In genomic region chr11:71580057-71581003, GRCh38 we compare ENCODE assay signal across 8 cellular contexts. TPM values are rescaled to one million over a fixed set of nuclear protein-coding genes. Genes with fewer than 3 reads are reported as not detected.
A peak's percentile ranks its signal among the peaks of the same experiment; 100 is the strongest.
DNase-seq lines count a peak whose midpoint lies in the region; ATAC-seq lines count a peak whose summit lies in the region.

No MANE protein-coding gene starts in this region.

- no peak overlapping the region for H3K27ac Mint-ChIP-seq in stimulated activated memory B cell treated with anti-CD40 and anti-IgM and Interleukin-4, amounts not matched to agents 10 μg/mL and 1 μg/mL and 100 μg/mL, for 72 hours

- DNase-seq in ELF-1 (ENCODE audit: low read depth, low spot score): peak; percentile 66
- DNase-seq in LHCN-M2 (ENCODE audit: low read depth): peak; percentile 81
- peak; percentile 72 for DNase-seq in RPMI8226
- peak; percentile 7 for DNase-seq in central memory CD4-positive, alpha-beta T cell
- peak; percentile 73 for DNase-seq in left kidney (ENCODE audit: low read depth, low spot score)
- DNase-seq in stimulated activated CD8-positive, alpha-beta memory T cell treated with anti-CD3 and anti-CD28 coated beads, Interleukin-4, amount 100 ng/mL, for 48 hours: peak; percentile 43
- no peak for DNase-seq in NK-92 treated with Interleukin-12 subunit alpha and Interleukin-12 subunit beta, amount 100 ng/mL, for 24 hours (lab: John Stamatoyannopoulos, UW)

- peaks cover 50% of the 10 kb centered on the region for H3K27me3 Mint-ChIP-seq in stimulated activated memory B cell treated with anti-CD40 and anti-IgM and Interleukin-4, amounts not matched to agents 10 μg/mL and 1 μg/mL and 100 μg/mL, for 72 hours

- H3K4me1 Mint-ChIP-seq in stimulated activated memory B cell treated with anti-CD40 and anti-IgM and Interleukin-4, amounts not matched to agents 10 μg/mL and 1 μg/mL and 100 μg/mL, for 72 hours: peaks cover 9% of the 10 kb centered on the region

- no peaks in the 10 kb centered on the region for H3K36me3 Mint-ChIP-seq in stimulated activated memory B cell treated with anti-CD40 and anti-IgM and Interleukin-4, amounts not matched to agents 10 μg/mL and 1 μg/mL and 100 μg/mL, for 72 hours

- H3K9me3 Mint-ChIP-seq in stimulated activated memory B cell treated with anti-CD40 and anti-IgM and Interleukin-4, amounts not matched to agents 10 μg/mL and 1 μg/mL and 100 μg/mL, for 72 hours: no peaks in the 10 kb centered on the region

- ATAC-seq in stimulated activated memory B cell treated with anti-CD40 and anti-IgM and Interleukin-4, amounts not matched to agents 10 μg/mL and 1 μg/mL and 100 μg/mL, for 72 hours: no peak

- H3K4me3 Mint-ChIP-seq in stimulated activated memory B cell treated with anti-CD40 and anti-IgM and Interleukin-4, amounts not matched to agents 10 μg/mL and 1 μg/mL and 100 μg/mL, for 72 hours: no peak overlapping the region

RNA-seq across cellular contexts. Expression of gene KRTAP5-11, which starts 2.3 kb away (rescaled TPM):
- total RNA-seq in LHCN-M2 (2014; rRNA removed): not detected in 2 replicates
- not detected for polyA plus RNA-seq in LHCN-M2 (2012)

RNA-seq across cellular contexts. Expression of gene KRTAP5-10, which starts 15.0 kb away (rescaled TPM):
- total RNA-seq in LHCN-M2 (2014; rRNA removed): 0.58 TPM in 1 of 2 replicates, not detected in the other
- polyA plus RNA-seq in LHCN-M2 (2012): not detected

RNA-seq across cellular contexts. Expression of gene KRTAP5-9, which starts 32.1 kb away (rescaled TPM):
- total RNA-seq in LHCN-M2 (2014; rRNA removed): not detected in 2 replicates
- 0.09 TPM for polyA plus RNA-seq in LHCN-M2 (2012)

RNA-seq across cellular contexts. Expression of gene KRTAP5-8, which starts 42.5 kb away (rescaled TPM):
- total RNA-seq in LHCN-M2 (2014; rRNA removed): not detected in 2 replicates
- polyA plus RNA-seq in LHCN-M2 (2012): not detected

RNA-seq across cellular contexts. Expression of gene KRTAP5-7, which starts 53.3 kb away (rescaled TPM):
- total RNA-seq in LHCN-M2 (2014; rRNA removed): not detected in 2 replicates
- not detected for polyA plus RNA-seq in LHCN-M2 (2012)
